ENCODE assay signal across 1 cellular context in genomic region chr16:57754354-57755060, GRCh38.
TF ChIP-seq lines count a peak whose summit lies in the region.

No MANE protein-coding gene starts in this region.

TF ChIP-seq in A549, 52 proteins besides CTCF, POLR2A, EP300 and RAD21 (continued from another document):
- TF ChIP-seq REST (IDR thresholded peaks at IDR 0.05) (no peak), ESRRA (IDR thresholded peaks at IDR 0.05; ENCODE audit: borderline replicate concordance, low read length) (no peak), CHD4 (IDR thresholded peaks at IDR 0.05; ENCODE audit: borderline replicate concordance) (no peak), ZFP36 (IDR thresholded peaks at IDR 0.05; ENCODE audit: borderline replicate concordance, partially characterized antibody) (no peak), NR3C1 (IDR thresholded peaks at IDR 0.05) (no peak), EHMT2 (IDR thresholded peaks at IDR 0.05; ENCODE audit: low read depth) (no peak), HOXB5 (CRISPR knock-in tag; IDR thresholded peaks at IDR 0.05) (no peak), TP53 (CRISPR knock-in tag; IDR thresholded peaks at IDR 0.05) (no peak), HOXA7 (CRISPR knock-in tag; IDR thresholded peaks at IDR 0.05) (no peak), RARB (CRISPR knock-in tag; IDR thresholded peaks at IDR 0.05) (no peak), HDAC2 (IDR thresholded peaks at IDR 0.05) (no peak), JUNB (IDR thresholded peaks at IDR 0.05) (no peak), KDM1A (IDR thresholded peaks at IDR 0.05; ENCODE audit: low read depth) (no peak), HMGXB4 (CRISPR knock-in tag; IDR thresholded peaks at IDR 0.05; ENCODE audit: borderline replicate concordance) (no peak), RCOR1 (IDR thresholded peaks at IDR 0.05; ENCODE audit: low read depth, low read length) (no peak)
- TF ChIP-seq, protein P1, sequence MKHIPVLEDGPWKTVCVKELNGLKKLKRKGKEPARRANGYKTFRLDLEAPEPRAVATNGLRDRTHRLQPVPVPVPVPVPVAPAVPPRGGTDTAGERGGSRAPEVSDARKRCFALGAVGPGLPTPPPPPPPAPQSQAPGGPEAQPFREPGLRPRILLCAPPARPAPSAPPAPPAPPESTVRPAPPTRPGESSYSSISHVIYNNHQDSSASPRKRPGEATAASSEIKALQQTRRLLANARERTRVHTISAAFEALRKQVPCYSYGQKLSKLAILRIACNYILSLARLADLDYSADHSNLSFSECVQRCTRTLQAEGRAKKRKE (CRISPR knock-in tag; IDR thresholded peaks at IDR 0.05; ENCODE audit: low read depth) = no peak
TF ChIP-seq in A549: peak in this region for 0.
